Comparison of ENCODE assay signal across 1 cellular context in the genomic region with DNA sequence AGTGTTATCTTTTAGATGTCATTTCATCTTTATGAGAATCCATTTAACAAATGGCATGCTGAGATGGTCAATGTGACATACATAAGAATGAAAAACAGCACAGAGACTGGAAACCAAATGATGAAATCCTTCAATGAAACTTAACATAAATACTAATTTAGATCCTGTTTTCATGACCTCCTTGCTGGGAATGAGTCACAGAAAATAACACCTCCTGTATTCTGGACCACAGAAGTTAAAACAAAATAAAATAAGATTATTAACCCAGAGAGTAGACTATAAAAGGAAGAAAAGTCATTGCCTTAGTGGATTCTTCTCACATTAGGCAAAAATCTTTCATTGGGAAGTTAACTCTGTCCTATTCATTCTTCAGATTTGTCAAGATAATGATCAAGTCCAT.
TF ChIP-seq lines count a peak whose summit lies in the region.

No MANE protein-coding gene starts in this region.

TF ChIP-seq in H1, 55 proteins besides CTCF, POLR2A, EP300 and RAD21:
- TF ChIP-seq KDM5A (IDR thresholded peaks at IDR 0.05; ENCODE audit: low read length) = no peak
- no peak for TF ChIP-seq BRCA1 (IDR thresholded peaks at IDR 0.05; ENCODE audit: low read depth, low read length)
- TF ChIP-seq RFX5 (IDR thresholded peaks at IDR 0.05; ENCODE audit: borderline replicate concordance, low read depth, low read length) = no peak
- no peak for TF ChIP-seq CREB1 (IDR thresholded peaks at IDR 0.05)
- TF ChIP-seq EZH2 (IDR thresholded peaks at IDR 0.05; ENCODE audit: low read depth, low read length, severe bottlenecking) = no peak
- TF ChIP-seq SP1 (IDR thresholded peaks at IDR 0.05; ENCODE audit: low read depth, low read length) = no peak
- no peak for TF ChIP-seq RNF2 (IDR thresholded peaks at IDR 0.05; ENCODE audit: borderline replicate concordance, low read depth, low read length, missing control alignments, poor library complexity, severe bottlenecking)
- no peak for TF ChIP-seq RXRA (IDR thresholded peaks at IDR 0.05; ENCODE audit: insufficient read depth, low read depth, low read length)
- no peak for TF ChIP-seq YY1 (IDR thresholded peaks at IDR 0.05; ENCODE audit: low read depth, low read length)
- TF ChIP-seq, protein P1, sequence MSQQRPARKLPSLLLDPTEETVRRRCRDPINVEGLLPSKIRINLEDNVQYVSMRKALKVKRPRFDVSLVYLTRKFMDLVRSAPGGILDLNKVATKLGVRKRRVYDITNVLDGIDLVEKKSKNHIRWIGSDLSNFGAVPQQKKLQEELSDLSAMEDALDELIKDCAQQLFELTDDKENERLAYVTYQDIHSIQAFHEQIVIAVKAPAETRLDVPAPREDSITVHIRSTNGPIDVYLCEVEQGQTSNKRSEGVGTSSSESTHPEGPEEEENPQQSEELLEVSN (IDR thresholded peaks at IDR 0.05) = no peak
- TF ChIP-seq SAP30 (IDR thresholded peaks at IDR 0.05; ENCODE audit: insufficient read depth, insufficient replicate concordance, low read length) = no peak
- no peak for TF ChIP-seq SIRT6 (IDR thresholded peaks at IDR 0.05; ENCODE audit: low read length)
- TF ChIP-seq TBP (IDR thresholded peaks at IDR 0.05; ENCODE audit: low read depth, low read length) = no peak
- no peak for TF ChIP-seq NRF1 (IDR thresholded peaks at IDR 0.05; ENCODE audit: low read depth, low read length)
- no peak for TF ChIP-seq RBBP5 (IDR thresholded peaks at IDR 0.05; ENCODE audit: borderline replicate concordance, low read depth, low read length)
